18 cellular contexts compared by ENCODE assay signal in genomic region chr6:136262940-136263339, GRCh38.
"Had no signal": no experiment of that assay in that cellular context is flagged by ENCODE, and none has a peak within 500 bp of the region (broad histone marks: within the 10 kb centered on the region; RNA-seq: fewer than 3 reads in every experiment).

No MANE protein-coding gene starts in this region.

- H3K4me3 Mint-ChIP-seq: dendritic cell treated with granulocyte-macrophage colony-stimulating factor and Interleukin-4, amounts not matched to agents 40 ng/mL and 50 ng/mL, for 4 days; naive thymus-derived CD8-positive, alpha-beta T cell; T-cell had no signal

- H3K27me3 ChIP-seq: body of pancreas, cardiac muscle cell, tibial artery had no signal

- H3K27me3 Mint-ChIP-seq: activated T-helper 17 cell treated with anti-CD3 and anti-CD28 coated beads, Interleukin-2, amount 50 U/mL, for 72 hours; dendritic cell treated with granulocyte-macrophage colony-stimulating factor and Interleukin-4, amounts not matched to agents 40 ng/mL and 50 ng/mL, for 4 days; naive thymus-derived CD8-positive, alpha-beta T cell; T-cell had no signal

- H3K27ac Mint-ChIP-seq: dendritic cell treated with granulocyte-macrophage colony-stimulating factor and Interleukin-4, amounts not matched to agents 40 ng/mL and 50 ng/mL, for 4 days had no signal

- H3K4me3 ChIP-seq: body of pancreas, cardiac muscle cell, lower lobe of right lung, prostate gland, tibial artery had no signal

- DNase-seq: activated CD4-positive, CD25-positive, alpha-beta regulatory T cell treated with anti-CD3 and anti-CD28 coated beads, Interleukin-2, amount 50 U/mL, for 72 hours; anterior cingulate cortex; body of pancreas; effector CD4-positive, alpha-beta T cell; foreskin fibroblast; kidney; lower lobe of right lung; naive thymus-derived CD8-positive, alpha-beta T cell; stimulated activated CD4-positive, alpha-beta T cell treated with anti-CD3 and anti-CD28 coated beads, Interleukin-12 subunit alpha, Interleukin-12 subunit beta, amount 100 ng/mL, for 4 hours; stimulated activated CD4-positive, alpha-beta T cell treated with anti-CD3 and anti-CD28 coated beads, Interleukin-4, amount 100 ng/mL, for 4 hours; stimulated activated naive CD8-positive, alpha-beta T cell treated with anti-CD3 and anti-CD28 coated beads, Interleukin-15, Interleukin-2, amounts not matched to agents 100 U/mL and 50 U/mL, for 24 hours; T-cell; tibial artery; WERI-Rb-1 had no signal

- H3K9me3 ChIP-seq: body of pancreas, lower lobe of right lung, prostate gland, tibial artery had no signal

- ATAC-seq: body of pancreas; lower lobe of right lung; naive thymus-derived CD8-positive, alpha-beta T cell; stimulated activated naive CD8-positive, alpha-beta T cell treated with anti-CD3 and anti-CD28 coated beads, Interleukin-15, Interleukin-2, amounts not matched to agents 100 U/mL and 50 U/mL, for 24 hours had no signal

- H3K27ac ChIP-seq: body of pancreas, cardiac muscle cell, lower lobe of right lung, prostate gland, tibial artery, WERI-Rb-1 had no signal

- H3K4me1 ChIP-seq: body of pancreas, lower lobe of right lung, prostate gland, tibial artery had no signal

- H3K9me3 Mint-ChIP-seq: activated T-helper 17 cell treated with anti-CD3 and anti-CD28 coated beads, Interleukin-2, amount 50 U/mL, for 72 hours; dendritic cell treated with granulocyte-macrophage colony-stimulating factor and Interleukin-4, amounts not matched to agents 40 ng/mL and 50 ng/mL, for 4 days; naive thymus-derived CD8-positive, alpha-beta T cell; T-cell had no signal
